11 cellular contexts compared by ENCODE assay signal in genomic region chr5:172774561-172775271, GRCh38.
DNase-seq lines count a peak whose midpoint lies in the region; ATAC-seq and TF ChIP-seq lines count a peak whose summit lies in the region.
"Had no signal": no experiment of that assay in that cellular context is flagged by ENCODE, and none has a peak within 500 bp of the region (broad histone marks: within the 10 kb centered on the region; RNA-seq: fewer than 3 reads in every experiment).

No MANE protein-coding gene starts in this region.

- H3K27ac Mint-ChIP-seq in memory B cell, result peak overlapping the region; percentile 100
- peak overlapping the region; percentile 98 for H3K27ac Mint-ChIP-seq in stimulated activated memory B cell treated with anti-CD40 and anti-IgM and Interleukin-4, amounts not matched to agents 10 μg/mL and 1 μg/mL and 100 μg/mL, for 72 hours

- H3K27ac ChIP-seq in HL-60 (replicated peaks), result peak overlapping the region; percentile 66
- H3K27ac ChIP-seq: cardiac muscle cell had no signal

- H3K4me1 ChIP-seq in adipocyte (ENCODE audit: control insufficient read depth, insufficient read depth, low read length), result peaks cover 74% of the 10 kb centered on the region

- H3K4me3 ChIP-seq in HL-60 (replicated peaks; ENCODE audit: insufficient read depth, low read length) (no peak overlapping the region), adipocyte (ENCODE audit: low read length) (peak overlapping the region; percentile 13)
- H3K4me3 ChIP-seq: cardiac muscle cell, mucosa of descending colon had no signal

- no peak for TF ChIP-seq CTCF in HL-60 (IDR thresholded peaks at IDR 0.05; ENCODE audit: insufficient read depth, low read length)

- ATAC-seq in memory B cell (ENCODE audit: low read depth) (no peak), GM19324 (IDR thresholded peaks at IDR 0.05; ENCODE audit: low FRiP score, unreplicated experiment) (no peak), HG02973 (IDR thresholded peaks at IDR 0.05; ENCODE audit: unreplicated experiment) (no peak)
- no peak for ATAC-seq in stimulated activated memory B cell treated with anti-CD40 and anti-IgM and Interleukin-4, amounts not matched to agents 10 μg/mL and 1 μg/mL and 100 μg/mL, for 72 hours
- ATAC-seq: Right ventricle myocardium inferior had no signal

- peaks cover 4% of the 10 kb centered on the region for H3K36me3 Mint-ChIP-seq in memory B cell
- H3K36me3 Mint-ChIP-seq in stimulated activated memory B cell treated with anti-CD40 and anti-IgM and Interleukin-4, amounts not matched to agents 10 μg/mL and 1 μg/mL and 100 μg/mL, for 72 hours, result peaks cover 1% of the 10 kb centered on the region

- H3K9me3 ChIP-seq in adipocyte (ENCODE audit: control insufficient read depth, low read length), result no peaks in the 10 kb centered on the region
- H3K9me3 ChIP-seq: mucosa of descending colon had no signal

- no peaks in the 10 kb centered on the region for H3K27me3 Mint-ChIP-seq in memory B cell
- H3K27me3 Mint-ChIP-seq in stimulated activated memory B cell treated with anti-CD40 and anti-IgM and Interleukin-4, amounts not matched to agents 10 μg/mL and 1 μg/mL and 100 μg/mL, for 72 hours, result no peaks in the 10 kb centered on the region

- peak overlapping the region; percentile 97 for H3K9ac ChIP-seq in adipocyte (ENCODE audit: low read length)

- DNase-seq in HL-60 (ENCODE audit: low read depth in 1 of 2, low spot score in 1 of 2) (no peak), adipocyte (ENCODE audit: low read depth) (no peak), memory B cell (ENCODE audit: low spot score in 2 of 2) (no peak), hypothalamus (lab: John Stamatoyannopoulos, UW) (no peak), cerebellar cortex (ENCODE audit: low spot score) (no peak)

- peaks cover 4% of the 10 kb centered on the region for H3K36me3 ChIP-seq in adipocyte (ENCODE audit: control insufficient read depth, insufficient read depth, low read length, severe bottlenecking)
- H3K36me3 ChIP-seq: cardiac muscle cell had no signal

- H3K4me1 Mint-ChIP-seq in memory B cell, result peaks cover 24% of the 10 kb centered on the region
- peaks cover 59% of the 10 kb centered on the region for H3K4me1 Mint-ChIP-seq in stimulated activated memory B cell treated with anti-CD40 and anti-IgM and Interleukin-4, amounts not matched to agents 10 μg/mL and 1 μg/mL and 100 μg/mL, for 72 hours

- H3K27me3 ChIP-seq in HL-60 (ENCODE audit: insufficient read depth, poor library complexity, severe bottlenecking), result peaks cover 17% of the 10 kb centered on the region
- no peaks in the 10 kb centered on the region for H3K27me3 ChIP-seq in adipocyte (replicated peaks; ENCODE audit: control insufficient read depth, insufficient read depth, low read length)
- H3K27me3 ChIP-seq: cardiac muscle cell had no signal

- no peaks in the 10 kb centered on the region for H3K9me3 Mint-ChIP-seq in memory B cell
- H3K9me3 Mint-ChIP-seq in stimulated activated memory B cell treated with anti-CD40 and anti-IgM and Interleukin-4, amounts not matched to agents 10 μg/mL and 1 μg/mL and 100 μg/mL, for 72 hours, result no peaks in the 10 kb centered on the region

- H3K4me3 Mint-ChIP-seq in memory B cell, result no peak overlapping the region
- H3K4me3 Mint-ChIP-seq in stimulated activated memory B cell treated with anti-CD40 and anti-IgM and Interleukin-4, amounts not matched to agents 10 μg/mL and 1 μg/mL and 100 μg/mL, for 72 hours, result no peak overlapping the region
